24 cellular contexts compared by ENCODE assay signal in the genomic region with DNA sequence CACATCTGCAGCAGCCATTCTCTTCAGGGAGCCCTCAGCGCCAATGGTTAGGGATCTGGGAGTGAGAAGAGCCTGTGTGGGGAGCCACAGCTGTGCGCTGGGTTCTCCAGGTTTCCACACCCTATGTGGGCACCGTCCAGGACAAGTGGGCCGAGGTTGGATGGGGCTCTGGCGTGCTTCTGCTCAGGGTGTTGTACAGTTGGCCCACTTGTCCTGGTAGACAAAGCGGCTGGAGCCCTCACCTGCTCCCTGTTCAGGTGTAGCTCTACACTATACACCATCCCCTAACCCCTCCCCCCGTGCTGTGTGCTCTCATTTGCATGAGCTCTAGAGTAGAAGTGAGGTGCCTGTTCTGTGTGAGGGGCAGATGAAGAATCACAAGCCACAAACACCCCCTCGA. TPM values are rescaled to one million over a fixed set of nuclear protein-coding genes. Genes with fewer than 3 reads are reported as not detected.
"Had no signal": no experiment of that assay in that cellular context is flagged by ENCODE, and none has a peak within 500 bp of the region (broad histone marks: within the 10 kb centered on the region; RNA-seq: fewer than 3 reads in every experiment).

No MANE protein-coding gene starts in this region.

- H3K27me3 Mint-ChIP-seq: dendritic cell treated with granulocyte-macrophage colony-stimulating factor and Interleukin-4, amounts not matched to agents 40 ng/mL and 50 ng/mL, for 4 days; effector memory CD8-positive, alpha-beta T cell; natural killer cell treated with Interleukin-12 subunit alpha and Interleukin-12 subunit beta and Interleukin-15 and Interleukin-18, amount 100 ng/mL, for 72 hours had no signal

- H3K36me3 ChIP-seq: neural progenitor cell had no signal

- H3K4me3 ChIP-seq: esophagus squamous epithelium, gastroesophageal sphincter, left ventricle myocardium inferior, lower lobe of right lung, neural progenitor cell, sigmoid colon, skin epidermis, suprapubic skin, thyroid gland, upper lobe of left lung, vagina had no signal

- H3K27me3 ChIP-seq: esophagus squamous epithelium, gastroesophageal sphincter, neural progenitor cell, sigmoid colon, suprapubic skin, thyroid gland, upper lobe of left lung, vagina had no signal

- H3K9me3 Mint-ChIP-seq: dendritic cell treated with granulocyte-macrophage colony-stimulating factor and Interleukin-4, amounts not matched to agents 40 ng/mL and 50 ng/mL, for 4 days; effector memory CD8-positive, alpha-beta T cell; natural killer cell treated with Interleukin-12 subunit alpha and Interleukin-12 subunit beta and Interleukin-15 and Interleukin-18, amount 100 ng/mL, for 72 hours; neural progenitor cell had no signal

- H3K4me3 Mint-ChIP-seq: dendritic cell treated with granulocyte-macrophage colony-stimulating factor and Interleukin-4, amounts not matched to agents 40 ng/mL and 50 ng/mL, for 4 days; effector memory CD8-positive, alpha-beta T cell; natural killer cell treated with Interleukin-12 subunit alpha and Interleukin-12 subunit beta and Interleukin-15 and Interleukin-18, amount 100 ng/mL, for 72 hours; neural progenitor cell had no signal

- H3K27ac Mint-ChIP-seq: natural killer cell treated with Interleukin-12 subunit alpha and Interleukin-12 subunit beta and Interleukin-15 and Interleukin-18, amount 100 ng/mL, for 72 hours; neural progenitor cell had no signal

- ATAC-seq: effector memory CD8-positive, alpha-beta T cell; gastroesophageal sphincter; left cardiac atrium; lower lobe of right lung; natural killer cell treated with Interleukin-12 subunit alpha and Interleukin-12 subunit beta and Interleukin-15 and Interleukin-18, amount 100 ng/mL, for 72 hours; stimulated activated naive CD8-positive, alpha-beta T cell treated with anti-CD3 and anti-CD28 coated beads, Interleukin-15, Interleukin-2, amounts not matched to agents 100 U/mL and 50 U/mL, for 24 hours had no signal

- DNase-seq: effector memory CD8-positive, alpha-beta T cell; esophagus squamous epithelium; foreskin fibroblast; glutamatergic neuron; left cardiac atrium; left ventricle myocardium inferior; lower lobe of right lung; mesenchymal stem cell; midbrain; sigmoid colon; stimulated activated CD4-positive, alpha-beta T cell treated with anti-CD3 and anti-CD28 coated beads, Interleukin-2, amount 100 ng/mL, for 48 hours; stimulated activated naive CD8-positive, alpha-beta T cell treated with anti-CD3 and anti-CD28 coated beads, Interleukin-15, Interleukin-2, amounts not matched to agents 100 U/mL and 50 U/mL, for 24 hours; thyroid gland had no signal

- H3K27ac ChIP-seq: esophagus squamous epithelium, gastroesophageal sphincter, left ventricle myocardium inferior, lower lobe of right lung, neural progenitor cell, sigmoid colon, skin epidermis, suprapubic skin, thyroid gland, upper lobe of left lung, vagina had no signal

- H3K4me1 ChIP-seq: neural progenitor cell had no signal

- H3K9me3 ChIP-seq: esophagus squamous epithelium, gastroesophageal sphincter, left ventricle myocardium inferior, lower lobe of right lung, sigmoid colon, suprapubic skin, thyroid gland, upper lobe of left lung, vagina had no signal

- H3K4me1 Mint-ChIP-seq: neural progenitor cell had no signal

RNA-seq across cellular contexts. Expression of gene LYPD8, which starts 58.0 kb away (rescaled TPM):
- total RNA-seq: epithelial cell of proximal tubule; esophagus squamous epithelium; gastroesophageal sphincter; left cardiac atrium; left ventricle myocardium inferior; lower lobe of right lung; natural killer cell treated with Interleukin-12 subunit alpha and Interleukin-12 subunit beta and Interleukin-15 and Interleukin-18, amount 100 ng/mL, for 72 hours; omental fat pad; pulmonary artery endothelial cell; suprapubic skin; thyroid gland; upper lobe of left lung; vagina had no signal
